10 cellular contexts compared by ENCODE assay signal in genomic region chr1:111594128-111594693, GRCh38. TPM values are rescaled to one million over a fixed set of nuclear protein-coding genes. Genes with fewer than 3 reads are reported as not detected.
DNase-seq lines count a peak whose midpoint lies in the region; ATAC-seq and TF ChIP-seq lines count a peak whose summit lies in the region.
"Had no signal": no experiment of that assay in that cellular context is flagged by ENCODE, and none has a peak within 500 bp of the region (broad histone marks: within the 10 kb centered on the region; RNA-seq: fewer than 3 reads in every experiment).

No MANE protein-coding gene starts in this region.

- no peak for TF ChIP-seq POLR2A in vagina (IDR thresholded peaks at IDR 0.05)

- TF ChIP-seq CTCF in heart right ventricle (IDR thresholded peaks at IDR 0.05), result no peak
- no peak for TF ChIP-seq CTCF in vagina (IDR thresholded peaks at IDR 0.05)

- peaks cover 1% of the 10 kb centered on the region for H3K9me3 Mint-ChIP-seq in activated naive CD8-positive, alpha-beta T cell treated with anti-CD3 and anti-CD28 coated beads for 36 hours
- no peaks in the 10 kb centered on the region for H3K9me3 Mint-ChIP-seq in naive thymus-derived CD8-positive, alpha-beta T cell

- H3K4me1 Mint-ChIP-seq in activated naive CD8-positive, alpha-beta T cell treated with anti-CD3 and anti-CD28 coated beads for 36 hours, result peaks cover 79% of the 10 kb centered on the region
- H3K4me1 Mint-ChIP-seq in naive thymus-derived CD8-positive, alpha-beta T cell, result peaks cover 30 to 72% (median 71%) of the 10 kb centered on the region in 4 donors

- WGBS in heart right ventricle, 2 donors, result 59 to 67% methylated on average over 6 of the region's 6 CpGs

- H3K27ac Mint-ChIP-seq in activated naive CD8-positive, alpha-beta T cell treated with anti-CD3 and anti-CD28 coated beads for 36 hours, result peak overlapping the region; percentile 82
- H3K27ac Mint-ChIP-seq in naive thymus-derived CD8-positive, alpha-beta T cell, result peak overlapping the region; percentile 67 to 97 (median 89)

- peak overlapping the region; percentile 54 for H3K4me3 Mint-ChIP-seq in activated naive CD8-positive, alpha-beta T cell treated with anti-CD3 and anti-CD28 coated beads for 36 hours
- H3K4me3 Mint-ChIP-seq in naive thymus-derived CD8-positive, alpha-beta T cell, result peak overlapping the region in 9 of 10 donors; percentile 47 to 83 (median 62)

- H3K36me3 ChIP-seq in heart right ventricle, result no peaks in the 10 kb centered on the region
- H3K36me3 ChIP-seq in vagina, result no peaks in the 10 kb centered on the region

- no peaks in the 10 kb centered on the region for H3K27me3 ChIP-seq in heart right ventricle
- H3K27me3 ChIP-seq in vagina, result no peaks in the 10 kb centered on the region

- H3K27ac ChIP-seq in heart right ventricle (peak overlapping the region; percentile 58 to 90 (median 88)), vagina (peak overlapping the region; percentile 78)

- no peaks in the 10 kb centered on the region for H3K27me3 Mint-ChIP-seq in activated naive CD8-positive, alpha-beta T cell treated with anti-CD3 and anti-CD28 coated beads for 36 hours
- no peaks in the 10 kb centered on the region for H3K27me3 Mint-ChIP-seq in naive thymus-derived CD8-positive, alpha-beta T cell

- peaks cover 5% of the 10 kb centered on the region for H3K36me3 Mint-ChIP-seq in activated naive CD8-positive, alpha-beta T cell treated with anti-CD3 and anti-CD28 coated beads for 36 hours
- H3K36me3 Mint-ChIP-seq in naive thymus-derived CD8-positive, alpha-beta T cell, result no peaks in the 10 kb centered on the region

- no peak for ATAC-seq in heart right ventricle
- no peak for ATAC-seq in left ventricle myocardium superior
- no peak for ATAC-seq in naive thymus-derived CD8-positive, alpha-beta T cell
- no peak for ATAC-seq in GM19023 (IDR thresholded peaks at IDR 0.05; ENCODE audit: unreplicated experiment)

- H3K4me3 ChIP-seq in heart right ventricle (no peak overlapping the region), vagina (no peak overlapping the region)

- DNase-seq in heart right ventricle, result no peak
- no peak for DNase-seq in left ventricle myocardium superior
- no peak for DNase-seq in activated naive CD8-positive, alpha-beta T cell treated with anti-CD3 and anti-CD28 coated beads for 36 hours
- DNase-seq in naive thymus-derived CD8-positive, alpha-beta T cell, result no peak
- DNase-seq in vagina (ENCODE audit: extremely low spot score in 2 of 2), result no peak
- DNase-seq in Ammon's horn (ENCODE audit: low spot score), result no peak
- DNase-seq in NCI-H1417 treated with DMSO at 0.1 percent for 48 hours (lab: John Stamatoyannopoulos, UW), result no peak
- DNase-seq: activated CD4-positive, alpha-beta T cell treated with anti-CD3 and anti-CD28 coated beads for 1 hour; NCI-H2081 had no signal

- H3K9me3 ChIP-seq in heart right ventricle (no peaks in the 10 kb centered on the region), vagina (no peaks in the 10 kb centered on the region)

- H3K4me1 ChIP-seq in heart right ventricle, result peaks cover 15 to 62% (median 48%) of the 10 kb centered on the region in 9 donors
- peaks cover 55% of the 10 kb centered on the region for H3K4me1 ChIP-seq in vagina

- POLR2A ChIA-PET in naive thymus-derived CD8-positive, alpha-beta T cell (lab: Charles Lee), result interaction anchor here (0.9 to 6.0 kb wide), 5 partner anchors 10 to 25 kb away, joined by 3 to 61 read pairs (median 16); partner anchors contain the start of gene RAP1A

- intact Hi-C loops in heart right ventricle (cut with DNase I) (loop anchor here in 3 of 10 donors (2.0 to 5.0 kb wide), 4 partner anchors 25 to 82 kb away; partner anchors contain the start of gene RAP1A (in 1 of the 3)), left ventricle myocardium superior (cut with micrococcal nuclease) (loop anchor here (5.0 kb wide), 1 partner anchor 77 kb away; no protein-coding TSS in a partner anchor), vagina (cut with DNase I) (no loop called here)

RNA-seq across cellular contexts. Expression of gene RAP1A, which starts 25.4 kb away (rescaled TPM):
- total RNA-seq in heart right ventricle (100 to 1,000 TPM in 6 of 10 donors, 10 to 100 TPM in 4; 83.4 to 120 (median 102) TPM), left ventricle myocardium superior (102 TPM), vagina (52.5 TPM)
- 10 to 100 TPM; 64.2 to 68.4 TPM for polyA plus RNA-seq in heart right ventricle
- total RNA-seq in activated naive CD8-positive, alpha-beta T cell treated with anti-CD3 and anti-CD28 coated beads for 36 hours, result 100 to 1,000 TPM; 150 to 154 TPM
- 100 to 1,000 TPM; 124 to 130 TPM for total RNA-seq in naive thymus-derived CD8-positive, alpha-beta T cell
- 10 to 100 TPM; 43.4 to 53.9 (median 50.0) TPM for polyA plus RNA-seq in naive thymus-derived CD8-positive, alpha-beta T cell
